In the genomic region with DNA sequence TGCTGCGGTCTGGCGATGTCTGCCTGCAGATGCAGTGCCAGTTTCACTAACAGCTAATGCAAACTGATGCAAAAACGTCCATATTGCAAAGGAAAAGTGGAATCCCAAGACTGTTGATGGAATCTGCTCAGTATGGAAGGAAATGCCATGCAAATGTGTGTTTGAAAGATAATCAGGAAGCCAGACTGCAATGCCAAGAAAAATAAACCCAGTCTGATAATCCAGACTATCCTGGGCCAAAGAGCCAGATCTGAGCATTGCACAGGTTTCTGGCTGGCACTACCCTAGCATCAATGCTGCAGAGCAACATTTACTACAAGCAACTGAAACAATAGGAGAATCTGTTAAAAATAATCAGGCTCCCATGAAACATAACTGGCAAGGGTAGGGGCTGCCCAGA, we compare ENCODE assay signal across 17 cellular contexts.
A peak's percentile ranks its signal among the peaks of the same experiment; 100 is the strongest.
DNase-seq lines count a peak whose midpoint lies in the region; ATAC-seq and TF ChIP-seq lines count a peak whose summit lies in the region.
"Had no signal": no experiment of that assay in that cellular context is flagged by ENCODE, and none has a peak within 500 bp of the region (broad histone marks: within the 10 kb centered on the region; RNA-seq: fewer than 3 reads in every experiment).

No MANE protein-coding gene starts in this region.

- H3K27ac Mint-ChIP-seq in CD8-positive, alpha-beta T cell: no peak overlapping the region
- H3K27ac Mint-ChIP-seq: CD4-positive, alpha-beta memory T cell; GM23338; IgD-negative memory B cell had no signal

- no peaks in the 10 kb centered on the region for H3K9me3 Mint-ChIP-seq in CD8-positive, alpha-beta T cell
- H3K9me3 Mint-ChIP-seq: CD4-positive, alpha-beta memory T cell; GM23338; IgD-negative memory B cell had no signal

- no peaks in the 10 kb centered on the region for H3K36me3 Mint-ChIP-seq in CD8-positive, alpha-beta T cell
- H3K36me3 Mint-ChIP-seq: CD4-positive, alpha-beta memory T cell; IgD-negative memory B cell had no signal

- H3K4me1 ChIP-seq in CD8-positive, alpha-beta T cell (ENCODE audit: insufficient read depth, low read length): no peaks in the 10 kb centered on the region

- no peaks in the 10 kb centered on the region for H3K9me3 ChIP-seq in CD8-positive, alpha-beta T cell (ENCODE audit: low read length)
- H3K9me3 ChIP-seq: BE2C had no signal

- DNase-seq in EH (ENCODE audit: low read depth): peak; percentile 27
- DNase-seq in dermis blood vessel endothelial cell: peak; percentile 68
- DNase-seq in glomerular endothelial cell (ENCODE audit: extremely low read depth, low read depth, low spot score): peak; percentile 54
- DNase-seq in CD8-positive, alpha-beta T cell: no peak
- DNase-seq in AG08396 (ENCODE audit: low spot score): no peak
- DNase-seq in NCI-H82 (lab: John Stamatoyannopoulos, UW): no peak
- DNase-seq in mesenteric fat pad (ENCODE audit: low spot score): no peak
- DNase-seq: BE2C; CD4-positive, alpha-beta memory T cell; COR-L47; DND-41; GF-D8; H7 had no signal

- H3K4me3 ChIP-seq in CD8-positive, alpha-beta T cell (ENCODE audit: low read depth, low read length): no peak overlapping the region
- H3K4me3 ChIP-seq: GM23338 had no signal

- no peak overlapping the region for H3K4me3 Mint-ChIP-seq in CD8-positive, alpha-beta T cell
- H3K4me3 Mint-ChIP-seq: CD4-positive, alpha-beta memory T cell; GM23338; IgD-negative memory B cell had no signal

- no peak for ATAC-seq in CD8-positive, alpha-beta T cell
- ATAC-seq: GM23338 had no signal

- no peaks in the 10 kb centered on the region for H3K36me3 ChIP-seq in CD8-positive, alpha-beta T cell (ENCODE audit: insufficient read depth, low read length)
- H3K36me3 ChIP-seq: BE2C had no signal

- POLR2A ChIA-PET in CD8-positive, alpha-beta T cell (lab: Charles Lee): no interaction called here

- CTCF ChIA-PET in CD8-positive, alpha-beta T cell (lab: Charles Lee): no interaction called here

- no peak for TF ChIP-seq CTCF in VCaP (conservative IDR thresholded peaks at IDR 0.05)
- TF ChIP-seq CTCF in CD8-positive, alpha-beta T cell (IDR thresholded peaks at IDR 0.05): no peak

- no peaks in the 10 kb centered on the region for H3K4me1 Mint-ChIP-seq in CD8-positive, alpha-beta T cell (ENCODE audit: low read depth)
- H3K4me1 Mint-ChIP-seq: CD4-positive, alpha-beta memory T cell; IgD-negative memory B cell had no signal

- H3K27ac ChIP-seq in VCaP: peak overlapping the region; percentile 78
- no peak overlapping the region for H3K27ac ChIP-seq in CD8-positive, alpha-beta T cell (ENCODE audit: low read depth, low read length)
- H3K27ac ChIP-seq: C4-2B had no signal

- intact Hi-C loops in CD8-positive, alpha-beta T cell (cut with DNase I, micrococcal nuclease): no loop called here

- H3K27me3 ChIP-seq in CD8-positive, alpha-beta T cell (ENCODE audit: insufficient read depth, low read length): no peaks in the 10 kb centered on the region
- H3K27me3 ChIP-seq: BE2C had no signal

- H3K27me3 Mint-ChIP-seq in CD8-positive, alpha-beta T cell (ENCODE audit: low read depth): peaks cover 3% of the 10 kb centered on the region

Comparison
In these comparisons a context has a peak if more than half of its experiments do, and no peak if none do; other contexts are left out.
1. DNase-seq: peak in EH (single experiment), dermis blood vessel endothelial cell (single experiment) and glomerular endothelial cell (single experiment); none in CD8-positive, alpha-beta T cell (0 of 7), AG08396 (single experiment), NCI-H82 (single experiment) and mesenteric fat pad (single experiment).